ENCODE assay signal across 1 cellular context in genomic region chr5:2149196-2149541, GRCh38.
A peak's percentile ranks its signal among the peaks of the same experiment; 100 is the strongest.
TF ChIP-seq lines count a peak whose summit lies in the region.

No MANE protein-coding gene starts in this region.

TF ChIP-seq in HepG2, 621 proteins besides CTCF, POLR2A, EP300 and RAD21 (continued from another document):
- TF ChIP-seq ZBTB40 (IDR thresholded peaks at IDR 0.05) (no peak), ZBTB40 (CRISPR knock-in tag; IDR thresholded peaks at IDR 0.05) (no peak), ATF3 (CRISPR knock-in tag; IDR thresholded peaks at IDR 0.05) (peak; percentile 54; the same call in 1 of the 2 replicates), TFAP4 (IDR thresholded peaks at IDR 0.05; ENCODE audit: borderline replicate concordance, low read depth) (no peak; the same call in 1 of the 2 replicates), ZNF501 (CRISPR knock-in tag; IDR thresholded peaks at IDR 0.05) (no peak)
TF ChIP-seq in HepG2: peak in this region for 7.
